ENCODE assay signal across 8 cellular contexts in genomic region chr22:23128269-23129108, GRCh38. TPM values are rescaled to one million over a fixed set of nuclear protein-coding genes. Genes with fewer than 3 reads are reported as not detected.
DNase-seq lines count a peak whose midpoint lies in the region; TF ChIP-seq lines count a peak whose summit lies in the region.

No MANE protein-coding gene starts in this region.

- H3K27me3 Mint-ChIP-seq in activated T-helper 1 cell treated with anti-CD3 and anti-CD28 coated beads, Interleukin-12 subunit alpha, Interleukin-12 subunit beta, Interleukin-2, Interleukin-4 antibody, amounts not matched to agents 30 ng/mL and 10 ng/mL and 1 ng/mL, durations not matched to agents 14 hours and 24 hours and 36 hours (ENCODE audit: insufficient read depth): peaks cover 3% of the 10 kb centered on the region

- no peaks in the 10 kb centered on the region for H3K36me3 Mint-ChIP-seq in activated T-helper 1 cell treated with anti-CD3 and anti-CD28 coated beads, Interleukin-12 subunit alpha, Interleukin-12 subunit beta, Interleukin-2, Interleukin-4 antibody, amounts not matched to agents 30 ng/mL and 10 ng/mL and 1 ng/mL, durations not matched to agents 14 hours and 24 hours and 36 hours (ENCODE audit: low read depth)

- no peaks in the 10 kb centered on the region for H3K9me3 ChIP-seq in PC-9 (ENCODE audit: insufficient read depth, low read depth)

- peak; percentile 89 for TF ChIP-seq CTCF in C4-2B (conservative IDR thresholded peaks at IDR 0.05)
- peak; percentile 81 for TF ChIP-seq CTCF in PC-9 (conservative IDR thresholded peaks at IDR 0.05)
- peak; percentile 73 for TF ChIP-seq CTCF in fibroblast of the aortic adventitia (IDR thresholded peaks at IDR 0.05; ENCODE audit: insufficient read depth, low read length)

- H3K4me1 Mint-ChIP-seq in activated T-helper 1 cell treated with anti-CD3 and anti-CD28 coated beads, Interleukin-12 subunit alpha, Interleukin-12 subunit beta, Interleukin-2, Interleukin-4 antibody, amounts not matched to agents 30 ng/mL and 10 ng/mL and 1 ng/mL, durations not matched to agents 14 hours and 24 hours and 36 hours (ENCODE audit: low read depth): no peaks in the 10 kb centered on the region

- intact Hi-C loops in PC-9 (cut with micrococcal nuclease; ENCODE audit: unreplicated experiment): loop anchor here (1.0 to 10.0 kb wide), 3 partner anchors 169 to 544 kb away; no protein-coding TSS in a partner anchor
- intact Hi-C loops in activated T-helper 1 cell treated with anti-CD3 and anti-CD28 coated beads, Interleukin-12 subunit alpha, Interleukin-12 subunit beta, Interleukin-2, Interleukin-4 antibody, amounts not matched to agents 30 ng/mL and 10 ng/mL and 1 ng/mL, durations not matched to agents 14 hours and 24 hours and 36 hours (cut with micrococcal nuclease): loop anchor here (1.0 kb wide), 1 partner anchor 169 kb away; no protein-coding TSS in a partner anchor

- H3K27ac ChIP-seq in C4-2B (no peak overlapping the region; the same call in 1 of the 2 replicates), PC-9 (no peak overlapping the region)

- no peaks in the 10 kb centered on the region for H4K20me1 ChIP-seq in PC-9 (ENCODE audit: insufficient read depth)

- no TSS peak for BruUV-seq in PC-9 (replicated peaks; lab: Mats Ljungman, UMichigan)

- POLR2A ChIA-PET in HEK293T (lab: Yijun Ruan, JAX) (interaction anchor here (0.6 kb wide), 1 partner anchor 153 kb away, joined by 3 read pairs; no protein-coding TSS in a partner anchor), PC-9 (lab: Charles Lee; ENCODE audit: unreplicated experiment) (no interaction called here)

- H2AFZ ChIP-seq in PC-9: no peak overlapping the region

- no peak overlapping the region for H3K4me3 Mint-ChIP-seq in activated T-helper 1 cell treated with anti-CD3 and anti-CD28 coated beads, Interleukin-12 subunit alpha, Interleukin-12 subunit beta, Interleukin-2, Interleukin-4 antibody, amounts not matched to agents 30 ng/mL and 10 ng/mL and 1 ng/mL, durations not matched to agents 14 hours and 24 hours and 36 hours

- CTCF ChIA-PET in HEK293T (lab: Yijun Ruan, JAX) (interaction anchor here (0.6 to 2.7 kb wide), 7 partner anchors 10 to 171 kb away, joined by 3 to 38 read pairs (median 3); no protein-coding TSS in a partner anchor), PC-9 (lab: Charles Lee) (no interaction called here)

- H3K4me3 ChIP-seq in PC-9: no peak overlapping the region
- H3K4me3 ChIP-seq in fibroblast of the aortic adventitia (ENCODE audit: low read depth, low read length): no peak overlapping the region

- no peak overlapping the region for H3K27ac Mint-ChIP-seq in activated T-helper 1 cell treated with anti-CD3 and anti-CD28 coated beads, Interleukin-12 subunit alpha, Interleukin-12 subunit beta, Interleukin-2, Interleukin-4 antibody, amounts not matched to agents 30 ng/mL and 10 ng/mL and 1 ng/mL, durations not matched to agents 14 hours and 24 hours and 36 hours

- DNase-seq in HEK293T (ENCODE audit: extremely low spot score): peak; percentile 91
- peak in 1 of 2 experiments; percentile 53 for DNase-seq in PC-9
- DNase-seq in activated T-helper 1 cell treated with anti-CD3 and anti-CD28 coated beads, Interleukin-12 subunit alpha, Interleukin-12 subunit beta, Interleukin-2, Interleukin-4 antibody, amounts not matched to agents 30 ng/mL and 10 ng/mL and 1 ng/mL, durations not matched to agents 14 hours and 24 hours and 36 hours (ENCODE audit: low spot score): peak; percentile 55
- DNase-seq in fibroblast of the aortic adventitia (ENCODE audit: low read depth): peak; percentile 84
- peak; percentile 51 for DNase-seq in non-pigmented ciliary epithelial cell (ENCODE audit: low read depth)
- DNase-seq in stromal cell of bone marrow (ENCODE audit: low read depth): peak; percentile 36
- no peak for DNase-seq in DMS79 (lab: John Stamatoyannopoulos, UW)

- no peaks in the 10 kb centered on the region for H3K79me2 ChIP-seq in PC-9 (ENCODE audit: low read depth)

- peaks cover 26% of the 10 kb centered on the region for H3K27me3 ChIP-seq in PC-9 (ENCODE audit: insufficient read depth, low read depth)

- H3K36me3 ChIP-seq in PC-9 (ENCODE audit: low read depth): no peaks in the 10 kb centered on the region

- H3K4me2 ChIP-seq in PC-9: no peak overlapping the region

- no peaks in the 10 kb centered on the region for H3K9me2 ChIP-seq in PC-9 (ENCODE audit: insufficient read depth)

- no peaks in the 10 kb centered on the region for H3K4me1 ChIP-seq in PC-9 (replicated peaks; ENCODE audit: insufficient read depth)

- no peaks in the 10 kb centered on the region for H3K9me3 Mint-ChIP-seq in activated T-helper 1 cell treated with anti-CD3 and anti-CD28 coated beads, Interleukin-12 subunit alpha, Interleukin-12 subunit beta, Interleukin-2, Interleukin-4 antibody, amounts not matched to agents 30 ng/mL and 10 ng/mL and 1 ng/mL, durations not matched to agents 14 hours and 24 hours and 36 hours

- no peaks in the 10 kb centered on the region for H3F3A ChIP-seq in PC-9 (ENCODE audit: insufficient read depth, low read depth)

TF ChIP-seq in HEK293T, 16 proteins besides CTCF, POLR2A, EP300 and RAD21:
- TF ChIP-seq SUZ12 (IDR thresholded peaks at IDR 0.05) (no peak), FOXM1 (IDR thresholded peaks at IDR 0.05; ENCODE audit: borderline replicate concordance) (no peak), BHLHE40 (IDR thresholded peaks at IDR 0.05; ENCODE audit: borderline replicate concordance) (no peak), L3MBTL2 (conservative IDR thresholded peaks at IDR 0.05) (no peak), HDGF (IDR thresholded peaks at IDR 0.05; ENCODE audit: borderline replicate concordance) (no peak), TARDBP (IDR thresholded peaks at IDR 0.05) (no peak), ZNF384 (IDR thresholded peaks at IDR 0.05) (no peak)

RNA-seq across cellular contexts. Expression of gene RSPH14, which starts 13.3 kb away (rescaled TPM):
- total RNA-seq in PC-9 (2021) (0.28 TPM in 1 of 2 replicates, not detected in the other), fibroblast of the aortic adventitia (ENCODE audit: low replicate concordance) (not detected in 2 replicates)
- not detected in 2 replicates for total RNA-seq in activated T-helper 1 cell treated with anti-CD3 and anti-CD28 coated beads, Interleukin-12 subunit alpha, Interleukin-12 subunit beta, Interleukin-2, Interleukin-4 antibody, amounts not matched to agents 30 ng/mL and 10 ng/mL and 1 ng/mL, durations not matched to agents 14 hours and 24 hours and 36 hours

RNA-seq across cellular contexts. Expression of gene RAB36, which starts 16.8 kb away (rescaled TPM):
- total RNA-seq in PC-9 (2021): 5.8 and 6.8 TPM in 2 replicates
- total RNA-seq in activated T-helper 1 cell treated with anti-CD3 and anti-CD28 coated beads, Interleukin-12 subunit alpha, Interleukin-12 subunit beta, Interleukin-2, Interleukin-4 antibody, amounts not matched to agents 30 ng/mL and 10 ng/mL and 1 ng/mL, durations not matched to agents 14 hours and 24 hours and 36 hours: 0.08 TPM in 1 of 2 replicates, not detected in the other
- 3.5 and 4.6 TPM in 2 replicates for total RNA-seq in fibroblast of the aortic adventitia (ENCODE audit: low replicate concordance)

RNA-seq across cellular contexts. Expression of gene BCR, which starts 51.8 kb away (rescaled TPM):
- 47.8 and 54.9 TPM in 2 replicates for total RNA-seq in PC-9 (2021)
- 56.8 and 62.0 TPM in 2 replicates for total RNA-seq in activated T-helper 1 cell treated with anti-CD3 and anti-CD28 coated beads, Interleukin-12 subunit alpha, Interleukin-12 subunit beta, Interleukin-2, Interleukin-4 antibody, amounts not matched to agents 30 ng/mL and 10 ng/mL and 1 ng/mL, durations not matched to agents 14 hours and 24 hours and 36 hours
- total RNA-seq in fibroblast of the aortic adventitia (ENCODE audit: low replicate concordance): 37.3 and 94.3 TPM in 2 replicates

RNA-seq across cellular contexts. Expression of gene GNAZ, which starts 58.2 kb away (rescaled TPM):
- total RNA-seq in PC-9 (2021) (1.2 and 1.7 TPM in 2 replicates), fibroblast of the aortic adventitia (ENCODE audit: low replicate concordance) (1.3 and 3.1 TPM in 2 replicates)
- 0.75 and 0.93 TPM in 2 replicates for total RNA-seq in activated T-helper 1 cell treated with anti-CD3 and anti-CD28 coated beads, Interleukin-12 subunit alpha, Interleukin-12 subunit beta, Interleukin-2, Interleukin-4 antibody, amounts not matched to agents 30 ng/mL and 10 ng/mL and 1 ng/mL, durations not matched to agents 14 hours and 24 hours and 36 hours
